In the genomic region with DNA sequence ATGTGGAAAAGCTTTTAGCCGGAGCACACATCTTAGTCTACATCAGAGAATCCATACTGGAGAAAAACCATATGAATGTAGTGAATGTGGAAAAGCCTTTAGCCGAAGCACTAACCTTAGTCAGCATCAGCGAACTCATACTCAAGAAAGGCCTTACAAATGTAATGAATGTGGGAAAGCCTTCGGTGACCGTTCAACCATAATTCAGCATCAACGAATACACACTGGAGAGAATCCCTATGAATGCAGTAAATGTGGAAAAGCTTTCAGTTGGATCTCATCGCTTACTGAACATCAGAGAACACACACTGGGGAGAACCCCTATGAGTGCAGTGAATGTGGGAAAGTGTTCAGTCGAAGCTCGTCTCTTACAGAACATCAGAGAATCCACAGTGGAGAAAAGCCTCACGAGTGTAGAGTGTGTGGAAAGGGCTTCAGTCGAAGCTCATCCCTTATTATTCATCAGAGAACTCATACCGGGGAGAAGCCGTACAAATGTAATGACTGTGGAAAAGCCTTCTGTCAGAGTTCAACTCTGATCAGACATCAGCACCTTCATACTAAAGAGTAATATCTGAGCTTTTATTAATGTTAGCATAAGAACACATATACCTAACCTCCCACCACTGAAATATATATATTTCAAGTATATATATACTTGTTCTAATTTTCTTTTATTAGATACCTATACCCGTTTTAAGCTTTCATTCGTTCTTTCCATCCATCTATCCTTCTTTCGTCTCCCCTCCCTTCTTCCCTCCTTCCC, we compare ENCODE assay signal across 28 cellular contexts.
"Had no signal": no experiment of that assay in that cellular context is flagged by ENCODE, and none has a peak within 500 bp of the region (broad histone marks: within the 10 kb centered on the region; RNA-seq: fewer than 3 reads in every experiment).

No MANE protein-coding gene starts in this region.

- H2AFZ ChIP-seq: hepatocyte had no signal

- H3K9me3 ChIP-seq: testis, thyroid gland had no signal

- H3K27me3 ChIP-seq: hepatocyte, ovary, right atrium auricular region, right lobe of liver, testis, thyroid gland, upper lobe of right lung had no signal

- H3K4me1 ChIP-seq: lower lobe of right lung, right atrium auricular region, right lobe of liver, testis, thyroid gland, upper lobe of right lung had no signal

- ATAC-seq: left cardiac atrium; left lobe of liver; left ventricle myocardium superior; lower lobe of right lung; mucosa of descending colon; naive thymus-derived CD4-positive, alpha-beta T cell; natural killer cell treated with Interleukin-12 subunit alpha and Interleukin-12 subunit beta and Interleukin-15 and Interleukin-18, amount 100 ng/mL, for 72 hours; right lobe of liver; stimulated activated memory B cell treated with anti-CD40 and anti-IgM and Interleukin-4, amounts not matched to agents 10 μg/mL and 1 μg/mL and 100 μg/mL, for 72 hours; stimulated activated naive CD8-positive, alpha-beta T cell treated with anti-CD3 and anti-CD28 coated beads, Interleukin-15, amount 100 ng/mL, for 72 hours; upper lobe of right lung had no signal

- H3K27ac Mint-ChIP-seq: naive thymus-derived CD4-positive, alpha-beta T cell; natural killer cell treated with Interleukin-12 subunit alpha and Interleukin-12 subunit beta and Interleukin-15 and Interleukin-18, amount 100 ng/mL, for 72 hours; progenitor cell of endocrine pancreas; stimulated activated memory B cell treated with anti-CD40 and anti-IgM and Interleukin-4, amounts not matched to agents 10 μg/mL and 1 μg/mL and 100 μg/mL, for 72 hours; stimulated activated naive CD8-positive, alpha-beta T cell treated with anti-CD3 and anti-CD28 coated beads, Interleukin-15, amount 100 ng/mL, for 72 hours had no signal

- H3K4me3 Mint-ChIP-seq: naive thymus-derived CD4-positive, alpha-beta T cell; natural killer cell treated with Interleukin-12 subunit alpha and Interleukin-12 subunit beta and Interleukin-15 and Interleukin-18, amount 100 ng/mL, for 72 hours; stimulated activated memory B cell treated with anti-CD40 and anti-IgM and Interleukin-4, amounts not matched to agents 10 μg/mL and 1 μg/mL and 100 μg/mL, for 72 hours; stimulated activated naive CD8-positive, alpha-beta T cell treated with anti-CD3 and anti-CD28 coated beads, Interleukin-15, amount 100 ng/mL, for 72 hours had no signal

- FAIRE-seq: keratinocyte, urothelium cell line had no signal

- H3K79me2 ChIP-seq: hepatocyte had no signal

- DNase-seq: kidney glomerular epithelial cell; left cardiac atrium; left ventricle myocardium superior; lower lobe of right lung; midbrain; mucosa of descending colon; naive thymus-derived CD4-positive, alpha-beta T cell; ovary; right lobe of liver; stimulated activated CD4-positive, alpha-beta T cell treated with anti-CD3 and anti-CD28 coated beads, Interleukin-1b, Interleukin-23, amount 100 ng/mL, for 48 hours; stimulated activated CD4-positive, alpha-beta T cell treated with anti-CD3 and anti-CD28 coated beads, Interleukin-2, amount 100 ng/mL, for 48 hours; stimulated activated CD4-positive, alpha-beta T cell treated with anti-CD3 and anti-CD28 coated beads, Interleukin-4, amount 100 ng/mL, for 4 hours; stimulated activated CD8-positive, alpha-beta memory T cell treated with anti-CD3 and anti-CD28 coated beads, Interleukin-4, amount 100 ng/mL, for 48 hours; stimulated activated naive CD4-positive, alpha-beta T cell treated with Interleukin-2 at 50 U/mL for 16 hours; stimulated activated naive CD8-positive, alpha-beta T cell treated with anti-CD3 and anti-CD28 coated beads, Interleukin-15, amount 100 ng/mL, for 72 hours; testis; thyroid gland; trophoblast cell; upper lobe of right lung had no signal

- H3K27ac ChIP-seq: hepatocyte, lower lobe of right lung, ovary, right atrium auricular region, right lobe of liver, testis, thyroid gland, upper lobe of right lung had no signal

- H3K4me3 ChIP-seq: hepatocyte, lower lobe of right lung, mucosa of descending colon, ovary, right atrium auricular region, right lobe of liver, smooth muscle cell, testis, thyroid gland, upper lobe of right lung had no signal

- H3K36me3 ChIP-seq: lower lobe of right lung, ovary, right lobe of liver, upper lobe of right lung had no signal

- H3K4me2 ChIP-seq: hepatocyte, smooth muscle cell had no signal

- H3K27me3 Mint-ChIP-seq: naive thymus-derived CD4-positive, alpha-beta T cell; progenitor cell of endocrine pancreas; stimulated activated memory B cell treated with anti-CD40 and anti-IgM and Interleukin-4, amounts not matched to agents 10 μg/mL and 1 μg/mL and 100 μg/mL, for 72 hours; stimulated activated naive CD8-positive, alpha-beta T cell treated with anti-CD3 and anti-CD28 coated beads, Interleukin-15, amount 100 ng/mL, for 72 hours had no signal

- H3K4me1 Mint-ChIP-seq: naive thymus-derived CD4-positive, alpha-beta T cell; stimulated activated memory B cell treated with anti-CD40 and anti-IgM and Interleukin-4, amounts not matched to agents 10 μg/mL and 1 μg/mL and 100 μg/mL, for 72 hours; stimulated activated naive CD8-positive, alpha-beta T cell treated with anti-CD3 and anti-CD28 coated beads, Interleukin-15, amount 100 ng/mL, for 72 hours had no signal
